Comparison of ENCODE assay signal across 8 cellular contexts in genomic region chr6:136212616-136213396, GRCh38. TPM values are rescaled to one million over a fixed set of nuclear protein-coding genes. Genes with fewer than 3 reads are reported as not detected.
"Had no signal": no experiment of that assay in that cellular context is flagged by ENCODE, and none has a peak within 500 bp of the region (broad histone marks: within the 10 kb centered on the region; RNA-seq: fewer than 3 reads in every experiment).

No MANE protein-coding gene starts in this region.

- H3K4me3 ChIP-seq: GM23248, HAP-1 had no signal

- H3K36me3 ChIP-seq: HAP-1 had no signal

- H3K27ac Mint-ChIP-seq: HFFc6 had no signal

- ATAC-seq: HCT116, HepG2 had no signal

- DNase-seq: GM23248, GOT3, H7, HFFc6 had no signal

- H3K27ac ChIP-seq: GM23248, HL-60 had no signal

- H3K9me3 ChIP-seq: HAP-1 had no signal

- H3K4me3 Mint-ChIP-seq: HFFc6 had no signal

- H3K9me3 Mint-ChIP-seq: HFFc6 had no signal

- FAIRE-seq: HepG2 had no signal

- H2AFZ ChIP-seq: GM23248 had no signal

- H3K4me1 ChIP-seq: HAP-1 had no signal

- H3K9ac ChIP-seq: GM23248 had no signal

RNA-seq across cellular contexts. Expression of gene MTFR2, which starts 37.3 kb away (rescaled TPM):
- total RNA-seq: GM23248 had no signal
